In genomic region chr7:80443336-80443735, GRCh38 we compare ENCODE assay signal across 32 cellular contexts.
DNase-seq lines count a peak whose midpoint lies in the region; ATAC-seq, FAIRE-seq and TF ChIP-seq lines count a peak whose summit lies in the region.
"Had no signal": no experiment of that assay in that cellular context is flagged by ENCODE, and none has a peak within 500 bp of the region (broad histone marks: within the 10 kb centered on the region; RNA-seq: fewer than 3 reads in every experiment).

No MANE protein-coding gene starts in this region.

- H3K9me3 ChIP-seq in osteoblast (ENCODE audit: low read depth, low read length) (no peaks in the 10 kb centered on the region), small intestine (ENCODE audit: control insufficient read depth, low read depth) (no peaks in the 10 kb centered on the region)
- H3K9me3 ChIP-seq: BE2C, colonic mucosa, heart left ventricle, Peyer's patch, prostate gland, tibial artery had no signal

- H3K27me3 ChIP-seq in HL-60 (ENCODE audit: insufficient read depth, poor library complexity, severe bottlenecking) (no peaks in the 10 kb centered on the region), osteoblast (ENCODE audit: insufficient read depth, low read length) (no peaks in the 10 kb centered on the region), small intestine (ENCODE audit: control insufficient read depth in 2 of 2, insufficient read depth in 2 of 2, low read length in 2 of 2) (no peaks in the 10 kb centered on the region)
- H3K27me3 ChIP-seq: BE2C, cardiac muscle cell, colonic mucosa, foreskin keratinocyte, heart left ventricle, Peyer's patch, tibial artery had no signal

- no peaks in the 10 kb centered on the region for H3K79me2 ChIP-seq in osteoblast (ENCODE audit: insufficient read depth, low read length)

- no peak overlapping the region for H3K4me2 ChIP-seq in osteoblast (ENCODE audit: insufficient read depth, low read length)
- H3K4me2 ChIP-seq: KMS-11 had no signal

- ATAC-seq in GM19035 (IDR thresholded peaks at IDR 0.05; ENCODE audit: unreplicated experiment) = no peak
- ATAC-seq: activated naive CD4-positive, alpha-beta T cell treated with anti-CD3 and anti-CD28 coated beads, Interleukin-2, amount 50 U/mL, for 72 hours; foreskin keratinocyte; GM12878; naive thymus-derived CD8-positive, alpha-beta T cell; sciatic nerve had no signal

- H3K4me1 Mint-ChIP-seq in mesothelial cell of epicardium = peaks cover 44% of the 10 kb centered on the region
- H3K4me1 Mint-ChIP-seq: activated CD4-positive, alpha-beta T cell treated with anti-CD3 and anti-CD28 coated beads, Interleukin-2, amount 10 ng/mL, durations not matched to agents 24 days and 14 days; naive thymus-derived CD8-positive, alpha-beta T cell had no signal

- H3K36me3 Mint-ChIP-seq in mesothelial cell of epicardium = no peaks in the 10 kb centered on the region
- H3K36me3 Mint-ChIP-seq: activated naive CD4-positive, alpha-beta T cell treated with anti-CD3 and anti-CD28 coated beads, Interleukin-2, amount 50 U/mL, for 72 hours; naive thymus-derived CD8-positive, alpha-beta T cell had no signal

- peak; percentile 42 to 75 for DNase-seq in HL-60 (ENCODE audit: low read depth in 1 of 2, low spot score in 1 of 2)
- DNase-seq in NOMO-1 treated with dmso at 0.1 percent for 144 hours (lab: John Stamatoyannopoulos, UW; ENCODE audit: unreplicated experiment) = peak; percentile 90
- peak; percentile 92 for DNase-seq in amniotic epithelial cell (ENCODE audit: low read depth)
- no peak for DNase-seq in mesothelial cell of epicardium (ENCODE audit: low spot score in 2 of 2, unreplicated experiment in 2 of 2)
- DNase-seq in osteoblast (ENCODE audit: insufficient read length, low spot score, missing footprints) = no peak
- DNase-seq in activated CD4-positive, alpha-beta T cell treated with anti-CD3 and anti-CD28 coated beads for 48 hours = no peak
- DNase-seq in small intestine = no peak
- DNase-seq: activated CD4-positive, alpha-beta T cell treated with anti-CD3 and anti-CD28 coated beads, Interleukin-2, amount 10 ng/mL, durations not matched to agents 24 days and 14 days; anterior cingulate cortex; BE2C; colonic mucosa; effector memory CD4-positive, alpha-beta T cell; foreskin keratinocyte; heart left ventricle; naive thymus-derived CD8-positive, alpha-beta T cell; NCI-H1048; NCI-H1694 treated with DMSO at 0.1 percent for 48 hours; NCI-H510A treated with DMSO at 0.1 percent for 48 hours; nucleus accumbens; Peyer's patch; SHP77; stimulated activated CD4-positive, alpha-beta T cell treated with anti-CD3 and anti-CD28 coated beads, Interleukin-4, amount 100 ng/mL, for 24 hours; T-helper 9 cell; tibial artery had no signal

- H2AFZ ChIP-seq in osteoblast (ENCODE audit: low read length) = no peak overlapping the region

- no peak overlapping the region for H3K4me3 ChIP-seq in HL-60 (replicated peaks; ENCODE audit: insufficient read depth, low read length)
- no peak overlapping the region for H3K4me3 ChIP-seq in osteoblast (ENCODE audit: insufficient read depth, low read length)
- H3K4me3 ChIP-seq in small intestine (ENCODE audit: low read depth in 1 of 2, low read length in 2 of 2) = no peak overlapping the region
- H3K4me3 ChIP-seq: cardiac muscle cell, colonic mucosa, GM12878, heart left ventricle, Peyer's patch, prostate gland, tibial artery had no signal

- TF ChIP-seq CTCF in HL-60 (IDR thresholded peaks at IDR 0.05; ENCODE audit: insufficient read depth, low read length) (no peak), mesothelial cell of epicardium (IDR thresholded peaks at IDR 0.05; ENCODE audit: unreplicated experiment) (no peak), osteoblast (IDR thresholded peaks at IDR 0.05; ENCODE audit: extremely low read depth, low read depth, low read length) (no peak)

- no peak overlapping the region for H3K4me3 Mint-ChIP-seq in mesothelial cell of epicardium
- H3K4me3 Mint-ChIP-seq: activated CD4-positive, alpha-beta T cell treated with anti-CD3 and anti-CD28 coated beads, Interleukin-2, amount 10 ng/mL, durations not matched to agents 24 days and 14 days; naive thymus-derived CD8-positive, alpha-beta T cell had no signal

- H3K4me1 ChIP-seq in osteoblast (ENCODE audit: insufficient read depth, low read length) = peaks cover 25% of the 10 kb centered on the region
- H3K4me1 ChIP-seq in small intestine (ENCODE audit: control insufficient read depth in 2 of 2, insufficient read depth in 1 of 2, low read depth in 1 of 2, low read length in 1 of 2) = no peaks in the 10 kb centered on the region
- H3K4me1 ChIP-seq: colonic mucosa, Peyer's patch, tibial artery had no signal

- H3K27me3 Mint-ChIP-seq in mesothelial cell of epicardium (ENCODE audit: low read depth) = no peaks in the 10 kb centered on the region
- H3K27me3 Mint-ChIP-seq: activated CD4-positive, alpha-beta T cell treated with anti-CD3 and anti-CD28 coated beads, Interleukin-2, amount 10 ng/mL, durations not matched to agents 24 days and 14 days had no signal

- peak overlapping the region; percentile 28 for H3K27ac Mint-ChIP-seq in mesothelial cell of epicardium
- H3K27ac Mint-ChIP-seq: activated CD4-positive, alpha-beta T cell treated with anti-CD3 and anti-CD28 coated beads, Interleukin-2, amount 10 ng/mL, durations not matched to agents 24 days and 14 days; activated naive CD4-positive, alpha-beta T cell treated with anti-CD3 and anti-CD28 coated beads, Interleukin-2, amount 50 U/mL, for 72 hours; naive thymus-derived CD8-positive, alpha-beta T cell had no signal

- no peaks in the 10 kb centered on the region for H3K36me3 ChIP-seq in osteoblast (ENCODE audit: insufficient read depth, low read length)
- no peaks in the 10 kb centered on the region for H3K36me3 ChIP-seq in small intestine (ENCODE audit: control insufficient read depth in 2 of 2, insufficient read depth in 2 of 2, low read length in 2 of 2)
- H3K36me3 ChIP-seq: BE2C, cardiac muscle cell, colonic mucosa, heart left ventricle, Peyer's patch, prostate gland, tibial artery had no signal

- no peaks in the 10 kb centered on the region for H4K20me1 ChIP-seq in osteoblast (ENCODE audit: insufficient read depth, low read length)

- H3K27ac ChIP-seq in HL-60 (replicated peaks) (no peak overlapping the region), osteoblast (ENCODE audit: low read depth, low read length) (no peak overlapping the region), small intestine (ENCODE audit: low read depth in 1 of 2, low read length in 1 of 2) (no peak overlapping the region)
- H3K27ac ChIP-seq: cardiac muscle cell, colonic mucosa, foreskin keratinocyte, heart left ventricle, KMS-11, Peyer's patch, prostate gland, tibial artery had no signal

- H3K9me3 Mint-ChIP-seq in mesothelial cell of epicardium = peaks cover 4% of the 10 kb centered on the region
- H3K9me3 Mint-ChIP-seq: activated CD4-positive, alpha-beta T cell treated with anti-CD3 and anti-CD28 coated beads, Interleukin-2, amount 10 ng/mL, durations not matched to agents 24 days and 14 days; naive thymus-derived CD8-positive, alpha-beta T cell had no signal

- no peak for FAIRE-seq in small intestine (lab: Jason Lieb, UNC)
- FAIRE-seq: GM12878, keratinocyte had no signal

- 78 to 89% (median 82%) methylated on average over 3 of the region's 3 CpGs for WGBS in small intestine, 3 donors

Comparison
In these comparisons a context has a peak if more than half of its experiments do, and no peak if none do; other contexts are left out.
1. DNase-seq: peak in HL-60 (2 of 2), NOMO-1 treated with dmso at 0.1 percent for 144 hours (single experiment) and amniotic epithelial cell (single experiment); none in mesothelial cell of epicardium (0 of 2), osteoblast (single experiment), activated CD4-positive, alpha-beta T cell treated with anti-CD3 and anti-CD28 coated beads for 48 hours (single experiment) and small intestine (single experiment).